Comparison of ENCODE assay signal across 22 cellular contexts in genomic region chr2:15367715-15368114, GRCh38.
DNase-seq lines count a peak whose midpoint lies in the region; ATAC-seq and TF ChIP-seq lines count a peak whose summit lies in the region.
"Had no signal": no experiment of that assay in that cellular context is flagged by ENCODE, and none has a peak within 500 bp of the region (broad histone marks: within the 10 kb centered on the region; RNA-seq: fewer than 3 reads in every experiment).

No MANE protein-coding gene starts in this region.

- H3K27me3 ChIP-seq in psoas muscle (ENCODE audit: insufficient read depth in 3 of 3, low read length in 2 of 3): no peaks in the 10 kb centered on the region
- H3K27me3 ChIP-seq: ascending aorta, dorsolateral prefrontal cortex, heart left ventricle, MG63 had no signal

- H3K4me1 ChIP-seq in psoas muscle: no peaks in the 10 kb centered on the region
- H3K4me1 ChIP-seq: ascending aorta, heart left ventricle had no signal

- ATAC-seq in GM18520 (IDR thresholded peaks at IDR 0.05; ENCODE audit: unreplicated experiment): peak; percentile 59
- peak; percentile 71 for ATAC-seq in GM19467 (IDR thresholded peaks at IDR 0.05; ENCODE audit: unreplicated experiment)
- ATAC-seq in HG02938 (IDR thresholded peaks at IDR 0.05; ENCODE audit: unreplicated experiment): peak; percentile 74
- peak; percentile 80 for ATAC-seq in HG03460 (IDR thresholded peaks at IDR 0.05; ENCODE audit: unreplicated experiment)
- no peak for ATAC-seq in psoas muscle
- ATAC-seq in HG02623 (IDR thresholded peaks at IDR 0.05; ENCODE audit: unreplicated experiment): no peak
- ATAC-seq: activated T-helper 17 cell treated with anti-CD3 and anti-CD28 coated beads, Interleukin-2, amount 50 U/mL, for 72 hours; heart left ventricle; K562; stimulated activated effector memory CD8-positive, alpha-beta T cell treated with anti-CD3 and anti-CD28 coated beads, Interleukin-12 subunit alpha, Interleukin-12 subunit beta, amount 100 ng/mL, for 72 hours had no signal

- intact Hi-C loops in psoas muscle (cut with DNase I): no loop called here

- 98 to 100% (median 98%) methylated on average over 2 of the region's 2 CpGs for WGBS in psoas muscle, 3 donors

- no peak overlapping the region for H3K4me3 ChIP-seq in psoas muscle
- H3K4me3 ChIP-seq: ascending aorta, dorsolateral prefrontal cortex, GM23248, heart left ventricle, K562, MG63 had no signal

- no peak overlapping the region for H3K27ac ChIP-seq in psoas muscle
- H3K27ac ChIP-seq: ascending aorta, dorsolateral prefrontal cortex, GM23248, heart left ventricle had no signal

- peaks cover 0 to 16% of the 10 kb centered on the region in 2 donors for H3K36me3 ChIP-seq in psoas muscle (ENCODE audit: insufficient read depth in 1 of 2, low read depth in 1 of 2)

- H3K9me3 ChIP-seq in psoas muscle: no peaks in the 10 kb centered on the region
- H3K9me3 ChIP-seq: ascending aorta, heart left ventricle, MG63 had no signal

- DNase-seq in psoas muscle (no peak), AG08395 (ENCODE audit: low spot score) (no peak), DMS 273 treated with DMSO at 0.1 percent for 48 hours (lab: John Stamatoyannopoulos, UW) (no peak)
- DNase-seq: activated CD4-positive, alpha-beta T cell treated with anti-CD3 and anti-CD28 coated beads, Interleukin-2, amount 10 ng/mL, durations not matched to agents 24 days and 14 days; dorsolateral prefrontal cortex; GM23248; heart left ventricle; mesendoderm; MG63; NCI-H1417 treated with DMSO at 0.1 percent for 48 hours; NCI-H510A; small intestine; stimulated activated CD4-positive, alpha-beta T cell treated with anti-CD3 and anti-CD28 coated beads, Interleukin-2, amount 100 ng/mL, for 24 hours had no signal

- no peak for TF ChIP-seq CTCF in psoas muscle (IDR thresholded peaks at IDR 0.05)

Comparison
In these comparisons a context has a peak if more than half of its experiments do, and no peak if none do; other contexts are left out.
1. ATAC-seq: peak in GM18520 (single experiment), GM19467 (single experiment), HG02938 (single experiment) and HG03460 (single experiment); none in psoas muscle (0 of 4) and HG02623 (single experiment).